16 cellular contexts compared by ENCODE assay signal in genomic region chr18:30992231-30992630, GRCh38. TPM values are rescaled to one million over a fixed set of nuclear protein-coding genes. Genes with fewer than 3 reads are reported as not detected.
A peak's percentile ranks its signal among the peaks of the same experiment; 100 is the strongest.
DNase-seq lines count a peak whose midpoint lies in the region; ATAC-seq, FAIRE-seq and TF ChIP-seq lines count a peak whose summit lies in the region.
"Had no signal": no experiment of that assay in that cellular context is flagged by ENCODE, and none has a peak within 500 bp of the region (broad histone marks: within the 10 kb centered on the region; RNA-seq: fewer than 3 reads in every experiment).

No MANE protein-coding gene starts in this region.

- H3K4me1 ChIP-seq in PC-3 (ENCODE audit: insufficient read depth, low read length) (peaks cover 21% of the 10 kb centered on the region), keratinocyte (ENCODE audit: control insufficient read depth, extremely low read depth, insufficient read depth, low read length) (peaks cover 31% of the 10 kb centered on the region)
- H3K4me1 ChIP-seq: BLaER1 had no signal

- ATAC-seq in PC-3 (peak; percentile 41; the same call in 1 of the 2 replicates), GM18520 (IDR thresholded peaks at IDR 0.05; ENCODE audit: unreplicated experiment) (no peak)
- ATAC-seq: GM23338 had no signal

- H3F3A ChIP-seq in PC-3 (ENCODE audit: low read length, unreplicated experiment), result no peaks in the 10 kb centered on the region

- peak; percentile 97 for FAIRE-seq in bronchial epithelial cell (lab: Jason Lieb, UNC)
- FAIRE-seq in keratinocyte (lab: Jason Lieb, UNC), result peak; percentile 99
- FAIRE-seq: GM18507 had no signal

- H3K9ac ChIP-seq in PC-3 (ENCODE audit: low read length), result no peak overlapping the region
- H3K9ac ChIP-seq in keratinocyte (ENCODE audit: control insufficient read depth, extremely low read depth, insufficient read depth, low read length), result peak overlapping the region; percentile 39
- H3K9ac ChIP-seq: BLaER1 had no signal

- H3K4me2 ChIP-seq in PC-3 (ENCODE audit: low read length) (no peak overlapping the region), keratinocyte (ENCODE audit: control insufficient read depth, extremely low read depth, insufficient read depth, low read depth, low read length) (peak overlapping the region; percentile 12)
- H3K4me2 ChIP-seq: BLaER1, GM23338 had no signal

- no peak overlapping the region for H3K27ac Mint-ChIP-seq in activated T-helper 1 cell treated with anti-CD3 and anti-CD28 coated beads, Interleukin-12 subunit alpha, Interleukin-12 subunit beta, Interleukin-2, Interleukin-4 antibody, amounts not matched to agents 30 ng/mL and 10 ng/mL and 1 ng/mL, durations not matched to agents 14 hours and 24 hours and 36 hours
- H3K27ac Mint-ChIP-seq: CD8-positive, alpha-beta memory T cell; GM23338 had no signal

- BruUV-seq in PC-3 (replicated peaks; lab: Mats Ljungman, UMichigan), result no TSS peak

- H4K20me1 ChIP-seq in PC-3 (ENCODE audit: low read length) (no peaks in the 10 kb centered on the region), keratinocyte (ENCODE audit: control insufficient read depth, extremely low read depth, insufficient read depth, low read length) (no peaks in the 10 kb centered on the region)
- H4K20me1 ChIP-seq: BLaER1 had no signal

- H3K9me1 ChIP-seq in keratinocyte (ENCODE audit: control insufficient read depth, extremely low read depth, insufficient read depth, low read length), result no peaks in the 10 kb centered on the region

- H3K27me3 ChIP-seq in PC-3 (ENCODE audit: low read length), result no peaks in the 10 kb centered on the region
- no peaks in the 10 kb centered on the region for H3K27me3 ChIP-seq in bronchial epithelial cell (ENCODE audit: control insufficient read depth, insufficient read depth, low read length)
- no peaks in the 10 kb centered on the region for H3K27me3 ChIP-seq in keratinocyte (ENCODE audit: control insufficient read depth, extremely low read depth, insufficient read depth, low read length)
- H3K27me3 ChIP-seq: BLaER1 had no signal

- intact Hi-C loops in PC-3 (cut with micrococcal nuclease), result no loop called here
- intact Hi-C loops in posterior cingulate gyrus (cut with DNase I), result no loop called here
- intact Hi-C loops in activated T-helper 1 cell treated with anti-CD3 and anti-CD28 coated beads, Interleukin-12 subunit alpha, Interleukin-12 subunit beta, Interleukin-2, Interleukin-4 antibody, amounts not matched to agents 30 ng/mL and 10 ng/mL and 1 ng/mL, durations not matched to agents 14 hours and 24 hours and 36 hours (cut with micrococcal nuclease), result no loop called here

- H3K4me1 Mint-ChIP-seq in activated T-helper 1 cell treated with anti-CD3 and anti-CD28 coated beads, Interleukin-12 subunit alpha, Interleukin-12 subunit beta, Interleukin-2, Interleukin-4 antibody, amounts not matched to agents 30 ng/mL and 10 ng/mL and 1 ng/mL, durations not matched to agents 14 hours and 24 hours and 36 hours (ENCODE audit: low read depth), result no peaks in the 10 kb centered on the region
- H3K4me1 Mint-ChIP-seq: CD8-positive, alpha-beta memory T cell had no signal

- TF ChIP-seq CTCF in PC-3 (conservative IDR thresholded peaks at IDR 0.05; ENCODE audit: low read depth, low read length), result no peak
- TF ChIP-seq CTCF in bronchial epithelial cell (IDR thresholded peaks at IDR 0.05; ENCODE audit: insufficient read depth, low read length, severe bottlenecking), result no peak
- no peak for TF ChIP-seq CTCF in keratinocyte (optimal IDR thresholded peaks at IDR 0.05 in 1 of 3, IDR thresholded peaks at IDR 0.05 in 1 of 3, conservative IDR thresholded peaks at IDR 0.05 in 1 of 3; ENCODE audit: extremely low read depth in 1 of 3, insufficient read depth in 2 of 3, low read length in 3 of 3)

- H3K36me3 ChIP-seq in PC-3 (ENCODE audit: low read depth, low read length) (no peaks in the 10 kb centered on the region), bronchial epithelial cell (ENCODE audit: control insufficient read depth, insufficient read depth, low read length) (peaks cover 3% of the 10 kb centered on the region), keratinocyte (ENCODE audit: control insufficient read depth in 2 of 2, extremely low read depth in 1 of 2, insufficient read depth in 2 of 2, low read length in 2 of 2) (peaks cover 8 to 16% of the 10 kb centered on the region in 2 experiments)
- H3K36me3 ChIP-seq: BLaER1 had no signal

- dilution Hi-C loops in keratinocyte (cut with MboI; ENCODE audit: extremely low pct_ligation_motif_present, low sequenced_read_pairs), result no loop called here

- CTCF ChIA-PET in PC-3 (lab: Charles Lee), result no interaction called here

- H3K4me3 Mint-ChIP-seq in activated T-helper 1 cell treated with anti-CD3 and anti-CD28 coated beads, Interleukin-12 subunit alpha, Interleukin-12 subunit beta, Interleukin-2, Interleukin-4 antibody, amounts not matched to agents 30 ng/mL and 10 ng/mL and 1 ng/mL, durations not matched to agents 14 hours and 24 hours and 36 hours, result no peak overlapping the region
- H3K4me3 Mint-ChIP-seq: CD8-positive, alpha-beta memory T cell; GM23338 had no signal

- H3K79me2 ChIP-seq in PC-3 (ENCODE audit: low read length) (no peaks in the 10 kb centered on the region), keratinocyte (ENCODE audit: control insufficient read depth, insufficient read depth, low read length) (no peaks in the 10 kb centered on the region)

- H3K9me3 ChIP-seq in PC-3 (ENCODE audit: low read length), result no peaks in the 10 kb centered on the region
- no peaks in the 10 kb centered on the region for H3K9me3 ChIP-seq in keratinocyte (ENCODE audit: control insufficient read depth, low read depth, low read length)
- H3K9me3 ChIP-seq: BLaER1 had no signal

- H3K36me3 Mint-ChIP-seq in activated T-helper 1 cell treated with anti-CD3 and anti-CD28 coated beads, Interleukin-12 subunit alpha, Interleukin-12 subunit beta, Interleukin-2, Interleukin-4 antibody, amounts not matched to agents 30 ng/mL and 10 ng/mL and 1 ng/mL, durations not matched to agents 14 hours and 24 hours and 36 hours (ENCODE audit: low read depth), result no peaks in the 10 kb centered on the region
- H3K36me3 Mint-ChIP-seq: CD8-positive, alpha-beta memory T cell had no signal

- H3K27ac ChIP-seq in PC-3 (ENCODE audit: low read length) (peak overlapping the region; percentile 28), keratinocyte (ENCODE audit: control insufficient read depth, insufficient read depth, low read length) (peak overlapping the region; percentile 87)
- H3K27ac ChIP-seq: BLaER1 had no signal

- H3K4me3 ChIP-seq in PC-3 (ENCODE audit: low read length) (no peak overlapping the region), bronchial epithelial cell (ENCODE audit: low read depth, low read length) (no peak overlapping the region), keratinocyte (ENCODE audit: control insufficient read depth in 2 of 3, extremely low read depth in 1 of 3, insufficient read depth in 2 of 3, low read depth in 1 of 3, low read length in 3 of 3) (no peak overlapping the region)
- H3K4me3 ChIP-seq: BLaER1, GM23338 had no signal

- POLR2A ChIA-PET in PC-3 (lab: Charles Lee; ENCODE audit: unreplicated experiment), result no interaction called here

- no peaks in the 10 kb centered on the region for H3K27me3 Mint-ChIP-seq in activated T-helper 1 cell treated with anti-CD3 and anti-CD28 coated beads, Interleukin-12 subunit alpha, Interleukin-12 subunit beta, Interleukin-2, Interleukin-4 antibody, amounts not matched to agents 30 ng/mL and 10 ng/mL and 1 ng/mL, durations not matched to agents 14 hours and 24 hours and 36 hours (ENCODE audit: insufficient read depth)

- DNase-seq in COLO829 (ENCODE audit: low spot score) (peak; percentile 6), PC-3 (peak; percentile 78), bronchial epithelial cell (ENCODE audit: low read depth) (peak; percentile 93), keratinocyte (ENCODE audit: low read depth, low spot score) (no peak), posterior cingulate gyrus (no peak), islet precursor cell (no peak)
- DNase-seq in activated T-helper 1 cell treated with anti-CD3 and anti-CD28 coated beads, Interleukin-12 subunit alpha, Interleukin-12 subunit beta, Interleukin-2, Interleukin-4 antibody, amounts not matched to agents 30 ng/mL and 10 ng/mL and 1 ng/mL, durations not matched to agents 14 hours and 24 hours and 36 hours (ENCODE audit: low spot score), result no peak
- DNase-seq: 8988T; AML-193; CD8-positive, alpha-beta memory T cell; DMS53; H7 had no signal

- no peaks in the 10 kb centered on the region for H3K9me2 ChIP-seq in PC-3 (replicated peaks; ENCODE audit: low read length)

- H2AFZ ChIP-seq in PC-3 (ENCODE audit: low read length) (peak overlapping the region; percentile 43), keratinocyte (ENCODE audit: control insufficient read depth, low read length) (peak overlapping the region; percentile 75)

- H3K9me3 Mint-ChIP-seq in activated T-helper 1 cell treated with anti-CD3 and anti-CD28 coated beads, Interleukin-12 subunit alpha, Interleukin-12 subunit beta, Interleukin-2, Interleukin-4 antibody, amounts not matched to agents 30 ng/mL and 10 ng/mL and 1 ng/mL, durations not matched to agents 14 hours and 24 hours and 36 hours, result no peaks in the 10 kb centered on the region
- H3K9me3 Mint-ChIP-seq: GM23338 had no signal

RNA-seq across cellular contexts. Expression of gene DSC3, which starts 50.3 kb away (rescaled TPM):
- total RNA-seq in PC-3 (2014; rRNA removed), result 11.1 and 14.6 TPM in 2 replicates
- 193 and 198 TPM in 2 replicates for total RNA-seq in bronchial epithelial cell
- 92.5 to 116 TPM (median 103 TPM) in 3 replicates for polyA plus RNA-seq in keratinocyte
- 133 TPM for polyA plus RNA-seq in keratinocyte (2011; ENCODE audit: low read depth)
- polyA plus RNA-seq in keratinocyte (2011; cell fraction: cytosol; rRNA removed), result 37.2 and 55.2 TPM in 2 replicates
- polyA plus RNA-seq in keratinocyte (2011; cell fraction: nucleus; rRNA removed), result 229 and 268 TPM in 2 replicates
- polyA plus RNA-seq in keratinocyte (2012; ENCODE audit: low replicate concordance), result 117 and 167 TPM in 2 replicates
- 35.2 to 208 TPM (median 137 TPM) in 3 replicates for polyA minus RNA-seq in keratinocyte
- 111 TPM for polyA minus RNA-seq in keratinocyte (2011; cell fraction: cytosol; rRNA and poly(A)+ RNA removed)
- 303 and 604 TPM in 2 replicates for polyA minus RNA-seq in keratinocyte (2011; cell fraction: nucleus; rRNA and poly(A)+ RNA removed)
- total RNA-seq in activated T-helper 1 cell treated with anti-CD3 and anti-CD28 coated beads, Interleukin-12 subunit alpha, Interleukin-12 subunit beta, Interleukin-2, Interleukin-4 antibody, amounts not matched to agents 30 ng/mL and 10 ng/mL and 1 ng/mL, durations not matched to agents 14 hours and 24 hours and 36 hours, result not detected in 2 replicates
- total RNA-seq: CD8-positive, alpha-beta memory T cell had no signal
- polyA plus RNA-seq: CD8-positive, alpha-beta memory T cell had no signal

Comparison
In these comparisons a context has a peak if more than half of its experiments do, and no peak if none do; other contexts are left out.
1. DNase-seq: peak in COLO829 (single experiment), PC-3 (single experiment) and bronchial epithelial cell (single experiment); none in keratinocyte (single experiment), posterior cingulate gyrus (0 of 10), activated T-helper 1 cell treated with anti-CD3 and anti-CD28 coated beads, Interleukin-12 subunit alpha, Interleukin-12 subunit beta, Interleukin-2, Interleukin-4 antibody, amounts not matched to agents 30 ng/mL and 10 ng/mL and 1 ng/mL, durations not matched to agents 14 hours and 24 hours and 36 hours (single experiment) and islet precursor cell (single experiment).
2. RNA of gene DSC3, which starts 50.3 kb away (total RNA-seq): 193 to 198 TPM in bronchial epithelial cell and 11.1 to 14.6 TPM in PC-3; not detected in activated T-helper 1 cell treated with anti-CD3 and anti-CD28 coated beads, Interleukin-12 subunit alpha, Interleukin-12 subunit beta, Interleukin-2, Interleukin-4 antibody, amounts not matched to agents 30 ng/mL and 10 ng/mL and 1 ng/mL, durations not matched to agents 14 hours and 24 hours and 36 hours; every median in the first group is over 10 times any median in the second.